In genomic region chr3:55899887-55900286, GRCh38 we compare ENCODE assay signal across 14 cellular contexts.
DNase-seq lines count a peak whose midpoint lies in the region; TF ChIP-seq lines count a peak whose summit lies in the region.
"Had no signal": no experiment of that assay in that cellular context is flagged by ENCODE, and none has a peak within 500 bp of the region (broad histone marks: within the 10 kb centered on the region; RNA-seq: fewer than 3 reads in every experiment).

No MANE protein-coding gene starts in this region.

- TF ChIP-seq CTCF in AG10803 (conservative IDR thresholded peaks at IDR 0.05; ENCODE audit: low read length) = peak; percentile 43
- peak; percentile 40 for TF ChIP-seq CTCF in astrocyte of the spinal cord (IDR thresholded peaks at IDR 0.05; ENCODE audit: low read depth, low read length)
- TF ChIP-seq CTCF in adrenal gland (IDR thresholded peaks at IDR 0.05) = no peak
- no peak for TF ChIP-seq CTCF in A673 (conservative IDR thresholded peaks at IDR 0.05; ENCODE audit: low read depth, low read length)

- H3K4me3 ChIP-seq in AG10803 (ENCODE audit: low read length) (no peak overlapping the region), astrocyte of the spinal cord (ENCODE audit: low read depth, low read length) (no peak overlapping the region), adrenal gland (no peak overlapping the region), A673 (ENCODE audit: low read depth, low read length, poor library complexity, severe bottlenecking) (no peak overlapping the region)
- H3K4me3 ChIP-seq: mucosa of descending colon, thoracic aorta had no signal

- H3K27me3 ChIP-seq in adrenal gland (no peaks in the 10 kb centered on the region), A673 (replicated peaks; ENCODE audit: insufficient read depth, low read depth, low read length, poor library complexity) (no peaks in the 10 kb centered on the region)

- H3K9me3 ChIP-seq in adrenal gland (replicated peaks in 1 of 3) = no peaks in the 10 kb centered on the region
- H3K9me3 ChIP-seq in A673 (ENCODE audit: low read depth, low read length, poor library complexity, severe bottlenecking) = no peaks in the 10 kb centered on the region
- H3K9me3 ChIP-seq: mucosa of descending colon, thoracic aorta had no signal

- H3K27ac ChIP-seq in adrenal gland = no peak overlapping the region
- no peak overlapping the region for H3K27ac ChIP-seq in A673 (ENCODE audit: low read depth, low read length, poor library complexity, severe bottlenecking)
- H3K27ac ChIP-seq: thoracic aorta had no signal

- in situ Hi-C loops in astrocyte of the spinal cord (cut with HindIII; ENCODE audit: low sequenced_read_pairs) = no loop called here

- intact Hi-C loops in adrenal gland (cut with DNase I) = no loop called here
- intact Hi-C loops in A673 (cut with micrococcal nuclease; ENCODE audit: unreplicated experiment) = loop anchor here (10.0 kb wide), 2 partner anchors 145 to 1045 kb away; no protein-coding TSS in a partner anchor

- DNase-seq in AG10803 (ENCODE audit: low read depth) (no peak), HT-29 (ENCODE audit: low spot score) (peak; percentile 10), astrocyte of the spinal cord (ENCODE audit: low read depth, low spot score) (no peak), left kidney (ENCODE audit: low read depth, low spot score) (peak; percentile 19), NCI-H2107 (lab: John Stamatoyannopoulos, UW) (no peak), adrenal gland (no peak), A673 (ENCODE audit: low spot score) (no peak)
- no peak for DNase-seq in effector CD4-positive, alpha-beta T cell
- DNase-seq: C1 segment of cervical spinal cord; effector CD8-positive, alpha-beta T cell; NCI-H446 treated with DMSO at 0.1 percent for 48 hours; retina had no signal

- CTCF ChIA-PET in A673 (lab: Charles Lee) = no interaction called here

- TF ChIP-seq POLR2A in adrenal gland (IDR thresholded peaks at IDR 0.05) = no peak

- POLR2A ChIA-PET in A673 (lab: Charles Lee; ENCODE audit: low non-redundant PET) = no interaction called here

- H3K36me3 ChIP-seq in adrenal gland (replicated peaks in 1 of 2) (no peaks in the 10 kb centered on the region), A673 (ENCODE audit: insufficient read depth, low read length, poor library complexity, severe bottlenecking) (no peaks in the 10 kb centered on the region)
- H3K36me3 ChIP-seq: thoracic aorta had no signal

- WGBS in adrenal gland, 4 donors = 72 to 87% (median 86%) methylated on average over 3 of the region's 3 CpGs

- no TSS peak for BruUV-seq in A673 (replicated peaks; lab: Mats Ljungman, UMichigan)

- H3K4me1 ChIP-seq in adrenal gland (replicated peaks in 1 of 2) (no peaks in the 10 kb centered on the region), A673 (ENCODE audit: insufficient read depth, low read length, poor library complexity, severe bottlenecking) (peaks cover 24% of the 10 kb centered on the region)

Comparison
In these comparisons a context has a peak if more than half of its experiments do, and no peak if none do; other contexts are left out.
1. DNase-seq: peak in HT-29 (single experiment) and left kidney (single experiment); none in AG10803 (single experiment), astrocyte of the spinal cord (single experiment), NCI-H2107 (single experiment), adrenal gland (0 of 7), effector CD4-positive, alpha-beta T cell (single experiment) and A673 (single experiment).
2. CTCF ChIP-seq: peak in AG10803 (single experiment) and astrocyte of the spinal cord (single experiment); none in adrenal gland (0 of 6) and A673 (single experiment).